In genomic region chr5:141951341-141951781, GRCh38 we compare ENCODE assay signal across 9 cellular contexts. TPM values are rescaled to one million over a fixed set of nuclear protein-coding genes. Genes with fewer than 3 reads are reported as not detected.
A peak's percentile ranks its signal among the peaks of the same experiment; 100 is the strongest.
DNase-seq lines count a peak whose midpoint lies in the region; ATAC-seq, FAIRE-seq and TF ChIP-seq lines count a peak whose summit lies in the region.
"Had no signal": no experiment of that assay in that cellular context is flagged by ENCODE, and none has a peak within 500 bp of the region (broad histone marks: within the 10 kb centered on the region; RNA-seq: fewer than 3 reads in every experiment).

No MANE protein-coding gene starts in this region.

- no peaks in the 10 kb centered on the region for H3K9me3 ChIP-seq in testis

- no peak overlapping the region for H3K27ac ChIP-seq in testis

- H3K36me3 ChIP-seq in testis (ENCODE audit: low read depth, missing control alignments): no peaks in the 10 kb centered on the region

- peak overlapping the region; percentile 2 for H3K4me3 Mint-ChIP-seq in activated CD8-positive, alpha-beta memory T cell treated with anti-CD3 and anti-CD28 coated beads, Interleukin-2, amount 10 ng/mL, durations not matched to agents 7 days and 5 days
- no peak overlapping the region for H3K4me3 Mint-ChIP-seq in activated B cell treated with CpG ODN at 0.5 μM for 24 hours

- ATAC-seq in activated CD8-positive, alpha-beta memory T cell treated with anti-CD3 and anti-CD28 coated beads, Interleukin-2, amount 10 ng/mL, durations not matched to agents 7 days and 5 days: peak; percentile 70
- ATAC-seq in HG03045 (IDR thresholded peaks at IDR 0.05; ENCODE audit: unreplicated experiment) (peak; percentile 66), activated B cell treated with CpG ODN at 0.5 μM for 24 hours (ENCODE audit: low read depth) (peak; percentile 92)

- TF ChIP-seq CTCF in activated B cell treated with CpG ODN at 0.5 μM for 24 hours (IDR thresholded peaks at IDR 0.05): no peak
- peak in 1 of 3 experiments; percentile 15 for TF ChIP-seq CTCF in testis (IDR thresholded peaks at IDR 0.05)

- H3K27me3 Mint-ChIP-seq in activated CD8-positive, alpha-beta memory T cell treated with anti-CD3 and anti-CD28 coated beads, Interleukin-2, amount 10 ng/mL, durations not matched to agents 7 days and 5 days: no peaks in the 10 kb centered on the region
- H3K27me3 Mint-ChIP-seq in activated B cell treated with CpG ODN at 0.5 μM for 24 hours: no peaks in the 10 kb centered on the region

- H3K27me3 ChIP-seq in testis: no peaks in the 10 kb centered on the region

- H3K4me1 Mint-ChIP-seq in activated CD8-positive, alpha-beta memory T cell treated with anti-CD3 and anti-CD28 coated beads, Interleukin-2, amount 10 ng/mL, durations not matched to agents 7 days and 5 days: peaks cover 14% of the 10 kb centered on the region
- peaks cover 4% of the 10 kb centered on the region for H3K4me1 Mint-ChIP-seq in activated B cell treated with CpG ODN at 0.5 μM for 24 hours

- no peaks in the 10 kb centered on the region for H3K4me1 ChIP-seq in testis

- POLR2A ChIA-PET in activated B cell treated with CpG ODN at 0.5 μM for 24 hours (lab: Charles Lee): no interaction called here

- DNase-seq in activated CD8-positive, alpha-beta memory T cell treated with anti-CD3 and anti-CD28 coated beads, Interleukin-2, amount 10 ng/mL, durations not matched to agents 7 days and 5 days: peak; percentile 51
- no peak for DNase-seq in activated CD8-positive, alpha-beta memory T cell treated with anti-CD3 and anti-CD28 coated beads for 24 hours
- DNase-seq in activated B cell treated with CpG ODN at 0.5 μM for 24 hours (no peak), germinal center (ENCODE audit: low spot score) (peak; percentile 80), urothelium cell line (ENCODE audit: low spot score) (peak; percentile 19), testis (no peak), OCI-M2 (lab: John Stamatoyannopoulos, UW; ENCODE audit: unreplicated experiment) (no peak)

- no peaks in the 10 kb centered on the region for H3K9me3 Mint-ChIP-seq in activated CD8-positive, alpha-beta memory T cell treated with anti-CD3 and anti-CD28 coated beads, Interleukin-2, amount 10 ng/mL, durations not matched to agents 7 days and 5 days (ENCODE audit: low read depth)
- H3K9me3 Mint-ChIP-seq in activated B cell treated with CpG ODN at 0.5 μM for 24 hours: no peaks in the 10 kb centered on the region

- H3K27ac Mint-ChIP-seq in activated CD8-positive, alpha-beta memory T cell treated with anti-CD3 and anti-CD28 coated beads, Interleukin-2, amount 10 ng/mL, durations not matched to agents 7 days and 5 days: no peak overlapping the region
- H3K27ac Mint-ChIP-seq in activated B cell treated with CpG ODN at 0.5 μM for 24 hours: no peak overlapping the region

- no peak overlapping the region for H3K4me3 ChIP-seq in testis
- H3K4me3 ChIP-seq: skin epidermis had no signal

- intact Hi-C loops in activated B cell treated with CpG ODN at 0.5 μM for 24 hours (cut with micrococcal nuclease): no loop called here
- intact Hi-C loops in testis (cut with DNase I; ENCODE audit: low total_unique reads): loop anchor here (10.0 kb wide), 1 partner anchor 67 kb away; no protein-coding TSS in a partner anchor

- H3K36me3 Mint-ChIP-seq in activated CD8-positive, alpha-beta memory T cell treated with anti-CD3 and anti-CD28 coated beads, Interleukin-2, amount 10 ng/mL, durations not matched to agents 7 days and 5 days: no peaks in the 10 kb centered on the region
- H3K36me3 Mint-ChIP-seq in activated B cell treated with CpG ODN at 0.5 μM for 24 hours (ENCODE audit: low read depth): peaks cover under 1% of the 10 kb centered on the region

- no peak for FAIRE-seq in urothelium cell line (lab: Jason Lieb, UNC)

- WGBS in testis, 2 donors: 58 to 68% methylated on average over 9 of the region's 9 CpGs

- TF ChIP-seq POLR2A in testis (IDR thresholded peaks at IDR 0.05): no peak

- CTCF ChIA-PET in activated CD8-positive, alpha-beta memory T cell treated with anti-CD3 and anti-CD28 coated beads, Interleukin-2, amount 10 ng/mL, durations not matched to agents 7 days and 5 days (lab: Charles Lee): interaction anchor here (1.2 to 2.9 kb wide), 4 partner anchors 9 to 72 kb away, joined by 3 to 14 read pairs (median 7); partner anchors contain the start of gene RNF14
- CTCF ChIA-PET in activated B cell treated with CpG ODN at 0.5 μM for 24 hours (lab: Charles Lee): interaction anchor here (1.1 kb wide), 1 partner anchor 259 kb away, joined by 3 read pairs; no protein-coding TSS in a partner anchor

RNA-seq across cellular contexts. Expression of gene PCDH12, which starts 6.6 kb away (rescaled TPM):
- under 1 TPM; 0.12 to 0.19 TPM for total RNA-seq in activated CD8-positive, alpha-beta memory T cell treated with anti-CD3 and anti-CD28 coated beads, Interleukin-2, amount 10 ng/mL, durations not matched to agents 7 days and 5 days
- not detected in 2 replicates for total RNA-seq in activated B cell treated with CpG ODN at 0.5 μM for 24 hours
- total RNA-seq in testis: 1 to 10 TPM in 1 of 2 donors, under 1 TPM in 1; 0.31 to 2.0 TPM
- 1.6 TPM for polyA plus RNA-seq in testis (ENCODE audit: insufficient read depth, low read depth, low replicate concordance)

RNA-seq across cellular contexts. Expression of gene RNF14, which starts 17.5 kb away (rescaled TPM):
- total RNA-seq in activated CD8-positive, alpha-beta memory T cell treated with anti-CD3 and anti-CD28 coated beads, Interleukin-2, amount 10 ng/mL, durations not matched to agents 7 days and 5 days: 10 to 100 TPM; 23.8 to 28.2 TPM
- total RNA-seq in activated B cell treated with CpG ODN at 0.5 μM for 24 hours: 30.0 and 30.4 TPM in 2 replicates
- total RNA-seq in testis: 100 to 1,000 TPM in 1 of 2 donors, 10 to 100 TPM in 1; 98.8 to 101 TPM
- polyA plus RNA-seq in testis (ENCODE audit: insufficient read depth, low read depth, low replicate concordance): 149 TPM

RNA-seq across cellular contexts. Expression of gene DELE1, which starts 27.7 kb away (rescaled TPM):
- total RNA-seq in activated CD8-positive, alpha-beta memory T cell treated with anti-CD3 and anti-CD28 coated beads, Interleukin-2, amount 10 ng/mL, durations not matched to agents 7 days and 5 days: 10 to 100 TPM; 65.4 to 68.7 TPM
- total RNA-seq in activated B cell treated with CpG ODN at 0.5 μM for 24 hours (95.0 and 114 TPM in 2 replicates), testis (10 to 100 TPM; 69.9 to 75.8 TPM)
- polyA plus RNA-seq in testis (ENCODE audit: insufficient read depth, low read depth, low replicate concordance): 51.2 TPM

Comparison
In these comparisons a context has a peak if more than half of its experiments do, and no peak if none do; other contexts are left out.
1. DNase-seq: peak in activated CD8-positive, alpha-beta memory T cell treated with anti-CD3 and anti-CD28 coated beads, Interleukin-2, amount 10 ng/mL, durations not matched to agents 7 days and 5 days (single experiment), germinal center (single experiment) and urothelium cell line (single experiment); none in activated CD8-positive, alpha-beta memory T cell treated with anti-CD3 and anti-CD28 coated beads for 24 hours (single experiment), activated B cell treated with CpG ODN at 0.5 μM for 24 hours (single experiment), testis (single experiment) and OCI-M2 (single experiment).
2. Peak in every context shown above with its lines, with median percentiles within 50 percentile points of each other: ATAC-seq.